In genomic region chr1:230210979-230211336, GRCh38 we compare ENCODE assay signal across 16 cellular contexts.
DNase-seq lines count a peak whose midpoint lies in the region; ATAC-seq, FAIRE-seq and TF ChIP-seq lines count a peak whose summit lies in the region.
"Had no signal": no experiment of that assay in that cellular context is flagged by ENCODE, and none has a peak within 500 bp of the region (broad histone marks: within the 10 kb centered on the region; RNA-seq: fewer than 3 reads in every experiment).

No MANE protein-coding gene starts in this region.

- BruUV-seq in MCF 10A (replicated peaks; lab: Mats Ljungman, UMichigan) (no TSS peak), endothelial cell of umbilical vein (replicated peaks; lab: Mats Ljungman, UMichigan) (no TSS peak)

- FAIRE-seq in endothelial cell of umbilical vein (lab: Jason Lieb, UNC) = no peak
- FAIRE-seq: HepG2 had no signal

- dilution Hi-C loops in endothelial cell of umbilical vein (cut with MboI; ENCODE audit: extremely low pct_ligation_motif_present, low sequenced_read_pairs) = no loop called here

- TF ChIP-seq POLR2A in breast epithelium (IDR thresholded peaks at IDR 0.05) (no peak), endothelial cell of umbilical vein (IDR thresholded peaks at IDR 0.05; ENCODE audit: low read depth, low read length) (no peak)

- peak overlapping the region; percentile 62 for H3K9ac ChIP-seq in endothelial cell of umbilical vein (replicated peaks; ENCODE audit: extremely low read depth, insufficient read depth, low read length)

- H4K20me1 ChIP-seq in endothelial cell of umbilical vein (replicated peaks; ENCODE audit: control insufficient read depth, extremely low read depth, insufficient read depth, low read length) = no peaks in the 10 kb centered on the region

- H3K27me3 Mint-ChIP-seq in MCF 10A (ENCODE audit: insufficient read depth, unreplicated experiment) = no peaks in the 10 kb centered on the region
- no peaks in the 10 kb centered on the region for H3K27me3 Mint-ChIP-seq in nephron (ENCODE audit: low read depth)

- no peak overlapping the region for H2AFZ ChIP-seq in endothelial cell of umbilical vein (ENCODE audit: low read depth, low read length)

- TF ChIP-seq CTCF in breast epithelium (IDR thresholded peaks at IDR 0.05) (no peak), MCF 10A (IDR thresholded peaks at IDR 0.05; ENCODE audit: unreplicated experiment) (no peak), endothelial cell of umbilical vein (IDR thresholded peaks at IDR 0.05; ENCODE audit: extremely low read depth in 1 of 2, insufficient read depth in 1 of 2, low read depth in 1 of 2, low read length in 2 of 2) (no peak), nephron (IDR thresholded peaks at IDR 0.05; ENCODE audit: unreplicated experiment in 3 of 3) (no peak)

- H3K4me3 Mint-ChIP-seq in MCF 10A (ENCODE audit: unreplicated experiment) (no peak overlapping the region), nephron (no peak overlapping the region)

- DNase-seq in breast epithelium (ENCODE audit: low spot score in 2 of 2) (no peak), MCF 10A (ENCODE audit: unreplicated experiment) (no peak), endothelial cell of umbilical vein (ENCODE audit: low read depth, low spot score) (no peak), 8988T (no peak), activated gamma-delta T cell (lab: John Stamatoyannopoulos, UW) (no peak)
- no peak for DNase-seq in activated CD4-positive, alpha-beta T cell treated with anti-CD3 and anti-CD28 coated beads, Interleukin-2, amount 50 U/mL, for 4 hours
- DNase-seq: activated naive CD4-positive, alpha-beta T cell; NCI-H1436 treated with DMSO at 0.1 percent for 48 hours; NCI-H526 treated with DMSO at 0.1 percent for 48 hours; psoas muscle; SHP77 had no signal

- no peak for ATAC-seq in HG02763 (IDR thresholded peaks at IDR 0.05; ENCODE audit: unreplicated experiment)
- ATAC-seq: HepG2, psoas muscle had no signal

- H3K9me1 ChIP-seq in endothelial cell of umbilical vein (replicated peaks; ENCODE audit: control insufficient read depth, extremely low read depth, insufficient read depth, low read length) = no peaks in the 10 kb centered on the region

- H3K9me3 ChIP-seq in breast epithelium = no peaks in the 10 kb centered on the region
- no peaks in the 10 kb centered on the region for H3K9me3 ChIP-seq in endothelial cell of umbilical vein (replicated peaks; ENCODE audit: control insufficient read depth, insufficient read depth, low read length)
- H3K9me3 ChIP-seq: HAP-1, psoas muscle, suprapubic skin had no signal

- H3K36me3 Mint-ChIP-seq in MCF 10A (ENCODE audit: insufficient read depth, unreplicated experiment) (peaks cover 20% of the 10 kb centered on the region), nephron (ENCODE audit: low read depth) (peaks cover 19% of the 10 kb centered on the region)

- CTCF ChIA-PET in MCF 10A (lab: Yijun Ruan, JAX) = interaction anchor here (0.5 to 1.2 kb wide), 5 partner anchors 13 to 550 kb away, joined by 3 to 5 read pairs (median 3); no protein-coding TSS in a partner anchor
- CTCF ChIA-PET in endothelial cell of umbilical vein (lab: Charles Lee) = interaction anchor here (0.9 to 1.1 kb wide), 3 partner anchors 24 to 550 kb away, joined by 3 to 5 read pairs (median 5); no protein-coding TSS in a partner anchor

- intact Hi-C loops in breast epithelium (cut with DNase I; ENCODE audit: low total_unique reads) (no loop called here), MCF 10A (cut with micrococcal nuclease) (no loop called here), endothelial cell of umbilical vein (cut with micrococcal nuclease) (loop anchor here (1.0 kb wide), 3 partner anchors 20 to 585 kb away; partner anchors contain the start of genes GALNT2, TAF5L and URB2)

- H3K27me3 ChIP-seq in breast epithelium (no peaks in the 10 kb centered on the region), endothelial cell of umbilical vein (ENCODE audit: control insufficient read depth in 2 of 2, insufficient read depth in 2 of 2, low read length in 2 of 2) (no peaks in the 10 kb centered on the region)
- H3K27me3 ChIP-seq: suprapubic skin had no signal

- H3K27ac Mint-ChIP-seq in MCF 10A (ENCODE audit: low read depth, unreplicated experiment) (no peak overlapping the region), nephron (peak overlapping the region; percentile 49 to 75 (median 74))

- H3K4me1 ChIP-seq in breast epithelium = peaks cover 0 to 5% of the 10 kb centered on the region in 2 donors
- H3K4me1 ChIP-seq in endothelial cell of umbilical vein (ENCODE audit: control insufficient read depth, extremely low read depth, insufficient read depth, low read length) = peaks cover 43% of the 10 kb centered on the region
- H3K4me1 ChIP-seq: HAP-1 had no signal

- peaks cover 5% of the 10 kb centered on the region for H3K79me2 ChIP-seq in endothelial cell of umbilical vein (ENCODE audit: control insufficient read depth, insufficient read depth, low read length)

- H3K4me1 Mint-ChIP-seq in MCF 10A (ENCODE audit: insufficient read depth, unreplicated experiment) = peaks cover 11% of the 10 kb centered on the region
- H3K4me1 Mint-ChIP-seq in nephron = peaks cover 59% of the 10 kb centered on the region

- H3K36me3 ChIP-seq in breast epithelium (no peaks in the 10 kb centered on the region), endothelial cell of umbilical vein (ENCODE audit: control insufficient read depth in 2 of 2, extremely low read depth in 1 of 2, insufficient read depth in 2 of 2, low read length in 2 of 2) (no peaks in the 10 kb centered on the region)
- H3K36me3 ChIP-seq: HAP-1, suprapubic skin had no signal

- peaks cover 8% of the 10 kb centered on the region for H3K9me3 Mint-ChIP-seq in MCF 10A (ENCODE audit: unreplicated experiment)
- peaks cover 6% of the 10 kb centered on the region for H3K9me3 Mint-ChIP-seq in nephron

- H3K27ac ChIP-seq in breast epithelium (peak overlapping the region; percentile 46 to 49), endothelial cell of umbilical vein (ENCODE audit: insufficient read depth, low read depth, low read length) (peak overlapping the region; percentile 83)
- H3K27ac ChIP-seq: suprapubic skin had no signal

- H3K4me3 ChIP-seq in breast epithelium (no peak overlapping the region), endothelial cell of umbilical vein (replicated peaks in 1 of 3; ENCODE audit: insufficient read depth in 1 of 3, low read depth in 1 of 3, low read length in 3 of 3) (no peak overlapping the region)
- H3K4me3 ChIP-seq: HAP-1, psoas muscle, suprapubic skin had no signal

- POLR2A ChIA-PET in MCF 10A (lab: Yijun Ruan, JAX) = no interaction called here
- POLR2A ChIA-PET in endothelial cell of umbilical vein (lab: Charles Lee) = no interaction called here

- peak overlapping the region; percentile 70 for H3K4me2 ChIP-seq in endothelial cell of umbilical vein (ENCODE audit: insufficient read depth, low read length)

TF ChIP-seq in endothelial cell of umbilical vein, 7 proteins besides CTCF, POLR2A, EP300 and RAD21:
- TF ChIP-seq MYC (IDR thresholded peaks at IDR 0.05; ENCODE audit: low read depth, low read length) (no peak), FOS (IDR thresholded peaks at IDR 0.05; ENCODE audit: borderline replicate concordance, insufficient read depth, low read length) (no peak), EZH2 (IDR thresholded peaks at IDR 0.05; ENCODE audit: borderline replicate concordance, low read depth, low read length, severe bottlenecking) (no peak)
